ENCODE assay signal across 8 cellular contexts in genomic region chr14:75295491-75296338, GRCh38. TPM values are rescaled to one million over a fixed set of nuclear protein-coding genes. Genes with fewer than 3 reads are reported as not detected.
DNase-seq lines count a peak whose midpoint lies in the region; ATAC-seq, FAIRE-seq and TF ChIP-seq lines count a peak whose summit lies in the region.

No MANE protein-coding gene starts in this region.

- H3K27me3 Mint-ChIP-seq in astrocyte (ENCODE audit: low read depth, unreplicated experiment): no peaks in the 10 kb centered on the region

- no peak for ATAC-seq in HG03565 (IDR thresholded peaks at IDR 0.05; ENCODE audit: unreplicated experiment)

- H3K9me3 Mint-ChIP-seq in astrocyte (ENCODE audit: unreplicated experiment): no peaks in the 10 kb centered on the region

- FAIRE-seq in astrocyte (lab: Jason Lieb, UNC): no peak

- H3K27me3 ChIP-seq in astrocyte (ENCODE audit: insufficient read depth, low read length) (peaks cover 4% of the 10 kb centered on the region), hepatocyte (no peaks in the 10 kb centered on the region), rectal smooth muscle tissue (ENCODE audit: control insufficient read depth, insufficient read depth, low read length) (no peaks in the 10 kb centered on the region)

- H3K4me3 Mint-ChIP-seq in astrocyte (ENCODE audit: unreplicated experiment): peak overlapping the region; percentile 87

- H4K20me1 ChIP-seq in astrocyte (ENCODE audit: insufficient read depth, low read length) (no peaks in the 10 kb centered on the region), hepatocyte (ENCODE audit: insufficient read depth, poor library complexity, severe bottlenecking) (no peaks in the 10 kb centered on the region)

- H3K4me2 ChIP-seq in astrocyte (ENCODE audit: low read length) (peak overlapping the region; percentile 100), hepatocyte (peak overlapping the region; percentile 93)

- H3K9me3 ChIP-seq in astrocyte (ENCODE audit: insufficient read depth, low read depth, low read length) (no peaks in the 10 kb centered on the region), hepatocyte (ENCODE audit: low read depth) (no peaks in the 10 kb centered on the region)

- peak overlapping the region; percentile 85 for H2AFZ ChIP-seq in astrocyte (ENCODE audit: low read depth, low read length)
- peak overlapping the region; percentile 41 for H2AFZ ChIP-seq in hepatocyte

- H3K9ac ChIP-seq in astrocyte (ENCODE audit: low read length) (peak overlapping the region; percentile 98), rectal smooth muscle tissue (ENCODE audit: low read length) (peak overlapping the region; percentile 29)

- H3K36me3 Mint-ChIP-seq in astrocyte (ENCODE audit: low read depth, unreplicated experiment): no peaks in the 10 kb centered on the region

- H3K9me2 ChIP-seq in hepatocyte (replicated peaks; ENCODE audit: insufficient read depth): no peaks in the 10 kb centered on the region

- no peaks in the 10 kb centered on the region for H3K79me2 ChIP-seq in astrocyte (ENCODE audit: insufficient read depth, low read length)
- H3K79me2 ChIP-seq in hepatocyte: no peaks in the 10 kb centered on the region

- H3K36me3 ChIP-seq in astrocyte (ENCODE audit: insufficient read depth, low read length) (no peaks in the 10 kb centered on the region), hepatocyte (replicated peaks; ENCODE audit: insufficient read depth, low read depth) (no peaks in the 10 kb centered on the region), rectal smooth muscle tissue (ENCODE audit: control insufficient read depth, insufficient read depth, low read length) (no peaks in the 10 kb centered on the region)

- H3K4me1 ChIP-seq in astrocyte (ENCODE audit: insufficient read depth, low read length) (peaks cover 16% of the 10 kb centered on the region), hepatocyte (ENCODE audit: insufficient read depth) (peaks cover 26% of the 10 kb centered on the region), rectal smooth muscle tissue (ENCODE audit: control insufficient read depth, insufficient read depth, low read length) (peaks cover 5% of the 10 kb centered on the region)

- 9% methylated on average over 19 of the region's 19 CpGs for WGBS in hepatocyte (ENCODE audit: low lambda C conversion rate, missing lambda C conversion rate)

- peaks cover 9% of the 10 kb centered on the region for H3K4me1 Mint-ChIP-seq in astrocyte (ENCODE audit: low read depth, unreplicated experiment)

- DNase-seq in NCI-H1092 (lab: John Stamatoyannopoulos, UW): peak; percentile 29
- DNase-seq in T-helper 22 cell (ENCODE audit: low read depth): peak; percentile 50
- peak; percentile 36 for DNase-seq in astrocyte (ENCODE audit: low read depth)
- peak; percentile 92 for DNase-seq in hepatocyte (ENCODE audit: low spot score)
- DNase-seq in GOT3 (lab: John Stamatoyannopoulos, UW): no peak

- H3K27ac ChIP-seq in astrocyte (ENCODE audit: low read depth, low read length) (peak overlapping the region; percentile 97), hepatocyte (peak overlapping the region; percentile 92), rectal smooth muscle tissue (ENCODE audit: low read depth, low read length) (peak overlapping the region; percentile 92)

- H3K27ac Mint-ChIP-seq in astrocyte (ENCODE audit: unreplicated experiment): peak overlapping the region; percentile 99

- TF ChIP-seq CTCF in GM12801 (IDR thresholded peaks at IDR 0.05; ENCODE audit: extremely low read depth, insufficient read length) (peak; percentile 65), astrocyte (IDR thresholded peaks at IDR 0.05; ENCODE audit: insufficient read depth, low read depth, low read length) (peak; percentile 87), hepatocyte (IDR thresholded peaks at IDR 0.05; ENCODE audit: poor library complexity) (peak; percentile 98)

- H3K4me3 ChIP-seq in astrocyte (ENCODE audit: insufficient read depth, low read depth, low read length): peak overlapping the region; percentile 91
- no peak overlapping the region for H3K4me3 ChIP-seq in hepatocyte
- peak overlapping the region; percentile 60 for H3K4me3 ChIP-seq in rectal smooth muscle tissue (ENCODE audit: low read length)

RNA-seq across cellular contexts. Expression of gene FOS, which starts 17.1 kb away (rescaled TPM):
- 33.9 and 57.7 TPM in 2 replicates for total RNA-seq in astrocyte
- total RNA-seq in hepatocyte: 657 and 865 TPM in 2 replicates
- 935 and 1,189 TPM in 2 replicates for polyA plus RNA-seq in hepatocyte

Comparison
In these comparisons a context has a peak if more than half of its experiments do, and no peak if none do; other contexts are left out.
1. RNA of gene FOS, which starts 17.1 kb away (total RNA-seq): 657 to 865 TPM in hepatocyte; 33.9 to 57.7 TPM in astrocyte; every median in the first group is over 10 times any median in the second.
2. Peak in every context shown above with its lines, with median percentiles within 50 percentile points of each other: CTCF ChIP-seq and H3K27ac ChIP-seq.